Comparison of ENCODE assay signal across 11 cellular contexts in genomic region chr3:195257454-195258448, GRCh38. TPM values are rescaled to one million over a fixed set of nuclear protein-coding genes. Genes with fewer than 3 reads are reported as not detected.
DNase-seq lines count a peak whose midpoint lies in the region; ATAC-seq and TF ChIP-seq lines count a peak whose summit lies in the region.
"Had no signal": no experiment of that assay in that cellular context is flagged by ENCODE, and none has a peak within 500 bp of the region (broad histone marks: within the 10 kb centered on the region; RNA-seq: fewer than 3 reads in every experiment).

No MANE protein-coding gene starts in this region.

- peaks cover 0 to 12% of the 10 kb centered on the region in 2 donors for H3K36me3 ChIP-seq in gastroesophageal sphincter
- no peaks in the 10 kb centered on the region for H3K36me3 ChIP-seq in prostate gland

- peak; percentile 13 for DNase-seq in GM10248 (ENCODE audit: extremely low spot score)
- no peak for DNase-seq in activated B cell treated with CpG ODN at 0.5 μM for 24 hours
- no peak for DNase-seq in prostate gland (ENCODE audit: low spot score)
- no peak for DNase-seq in MV-4-11 (lab: John Stamatoyannopoulos, UW)
- DNase-seq in NOMO-1 treated with dmso at 0.1 percent for 144 hours (lab: John Stamatoyannopoulos, UW; ENCODE audit: unreplicated experiment), result no peak
- DNase-seq: activated CD4-positive, alpha-beta T cell treated with anti-CD3 and anti-CD28 coated beads for 4 hours; foreskin melanocyte; trophoblast cell had no signal

- no peaks in the 10 kb centered on the region for H3K9me3 ChIP-seq in gastroesophageal sphincter
- no peaks in the 10 kb centered on the region for H3K9me3 ChIP-seq in prostate gland

- TF ChIP-seq EP300 in gastroesophageal sphincter (IDR thresholded peaks at IDR 0.05), result no peak

- no peaks in the 10 kb centered on the region for H3K27me3 Mint-ChIP-seq in activated B cell treated with CpG ODN at 0.5 μM for 24 hours

- H3K27ac ChIP-seq in gastroesophageal sphincter, result peak overlapping the region in 3 of 4 donors; percentile 95 to 97 (median 96)
- peak overlapping the region; percentile 93 to 94 for H3K27ac ChIP-seq in prostate gland

- peak overlapping the region; percentile 76 for H3K27ac Mint-ChIP-seq in activated B cell treated with CpG ODN at 0.5 μM for 24 hours

- H3K4me3 ChIP-seq in gastroesophageal sphincter, result no peak overlapping the region
- no peak overlapping the region for H3K4me3 ChIP-seq in prostate gland

- 87 to 88% methylated on average over 3 to 4 of the region's 16 CpGs for WGBS in gastroesophageal sphincter (ENCODE audit: low coverage in 1 of 2), 2 donors
- WGBS in prostate gland, result 76% methylated on average over 15 of the region's 16 CpGs

- POLR2A ChIA-PET in GM10248 (lab: Yijun Ruan, JAX) (no interaction called here), activated B cell treated with CpG ODN at 0.5 μM for 24 hours (lab: Charles Lee) (interaction anchor here (1.0 to 3.2 kb wide), 5 partner anchors 107 to 575 kb away, joined by 3 to 38 read pairs (median 3); partner anchors contain the start of gene FAM43A)

- TF ChIP-seq POLR2A in gastroesophageal sphincter (IDR thresholded peaks at IDR 0.05) (no peak), prostate gland (IDR thresholded peaks at IDR 0.05) (no peak)

- H3K27me3 ChIP-seq in gastroesophageal sphincter (no peaks in the 10 kb centered on the region), prostate gland (replicated peaks; ENCODE audit: insufficient read depth) (no peaks in the 10 kb centered on the region)

- H3K4me1 ChIP-seq in gastroesophageal sphincter, result peaks cover 4 to 55% (median 24%) of the 10 kb centered on the region in 3 donors
- H3K4me1 ChIP-seq in prostate gland (replicated peaks), result peaks cover 11% of the 10 kb centered on the region

- intact Hi-C loops in activated B cell treated with CpG ODN at 0.5 μM for 24 hours (cut with micrococcal nuclease) (loop anchor here (5.0 kb wide), 1 partner anchor 50 kb away; no protein-coding TSS in a partner anchor), prostate gland (cut with DNase I) (loop anchor here (5.0 to 10.0 kb wide), 3 partner anchors 150 to 483 kb away; no protein-coding TSS in a partner anchor)

- H3K4me3 Mint-ChIP-seq in activated B cell treated with CpG ODN at 0.5 μM for 24 hours, result no peak overlapping the region

- TF ChIP-seq CTCF in GM10248 (IDR thresholded peaks at IDR 0.05; ENCODE audit: control extremely low read depth, extremely low read depth, low read depth, missing control alignments) (no peak), activated B cell treated with CpG ODN at 0.5 μM for 24 hours (IDR thresholded peaks at IDR 0.05) (no peak), gastroesophageal sphincter (IDR thresholded peaks at IDR 0.05) (no peak), prostate gland (IDR thresholded peaks at IDR 0.05) (no peak)

- H3K36me3 Mint-ChIP-seq in activated B cell treated with CpG ODN at 0.5 μM for 24 hours (ENCODE audit: low read depth), result no peaks in the 10 kb centered on the region

- CTCF ChIA-PET in GM10248 (lab: Yijun Ruan, JAX) (interaction anchor here (0.8 to 4.4 kb wide), 6 partner anchors 13 to 587 kb away, joined by 3 to 24 read pairs (median 6); partner anchors contain the start of gene XXYLT1), activated B cell treated with CpG ODN at 0.5 μM for 24 hours (lab: Charles Lee) (interaction anchor here (1.0 to 2.5 kb wide), 7 partner anchors 14 to 586 kb away, joined by 3 to 12 read pairs (median 3); partner anchors contain the start of genes LSG1 and XXYLT1)

- ATAC-seq in activated B cell treated with CpG ODN at 0.5 μM for 24 hours (ENCODE audit: low read depth) (no peak), gastroesophageal sphincter (no peak), HG02973 (IDR thresholded peaks at IDR 0.05; ENCODE audit: unreplicated experiment) (no peak), GM19328 (IDR thresholded peaks at IDR 0.05; ENCODE audit: unreplicated experiment) (no peak)

- H3K4me1 Mint-ChIP-seq in activated B cell treated with CpG ODN at 0.5 μM for 24 hours, result peaks cover 17% of the 10 kb centered on the region

- no peaks in the 10 kb centered on the region for H3K9me3 Mint-ChIP-seq in activated B cell treated with CpG ODN at 0.5 μM for 24 hours

RNA-seq across cellular contexts. Expression of gene XXYLT1, which starts 13.2 kb away (rescaled TPM):
- total RNA-seq in activated B cell treated with CpG ODN at 0.5 μM for 24 hours (7.6 and 7.9 TPM in 2 replicates), gastroesophageal sphincter (10 to 100 TPM; 10.1 to 14.0 (median 12.5) TPM), prostate gland (10 to 100 TPM; 14.9 to 22.7 TPM)
